In genomic region chr10:75284097-75284485, GRCh38 we compare ENCODE assay signal across 15 cellular contexts. TPM values are rescaled to one million over a fixed set of nuclear protein-coding genes. Genes with fewer than 3 reads are reported as not detected.
DNase-seq lines count a peak whose midpoint lies in the region; ATAC-seq, FAIRE-seq and TF ChIP-seq lines count a peak whose summit lies in the region.
"Had no signal": no experiment of that assay in that cellular context is flagged by ENCODE, and none has a peak within 500 bp of the region (broad histone marks: within the 10 kb centered on the region; RNA-seq: fewer than 3 reads in every experiment).

No MANE protein-coding gene starts in this region.

- H3K9ac ChIP-seq in SK-N-SH: no peak overlapping the region
- H3K9ac ChIP-seq in trophoblast cell (ENCODE audit: low read length): no peak overlapping the region

- no peaks in the 10 kb centered on the region; a peak in 1 of 4 replicates for H3K4me1 ChIP-seq in SK-N-SH (ENCODE audit: control insufficient read depth in 1 of 2, insufficient read depth in 2 of 2, low read depth in 1 of 2, low read length in 1 of 2)
- H3K4me1 ChIP-seq in esophagus muscularis mucosa: peaks cover 15 to 31% (median 18%) of the 10 kb centered on the region in 4 donors
- peaks cover 8 to 9% of the 10 kb centered on the region in 2 experiments for H3K4me1 ChIP-seq in trophoblast cell (ENCODE audit: control insufficient read depth in 1 of 2, insufficient read depth in 2 of 2, low read length in 2 of 2)

- H3K4ac ChIP-seq in trophoblast cell (ENCODE audit: low read depth, low read length): no peak overlapping the region

- no peaks in the 10 kb centered on the region for H3K9me3 ChIP-seq in SK-N-SH
- no peaks in the 10 kb centered on the region for H3K9me3 ChIP-seq in esophagus muscularis mucosa
- peaks cover 3% of the 10 kb centered on the region for H3K9me3 ChIP-seq in trophoblast cell (ENCODE audit: insufficient read depth, low read depth, low read length)
- H3K9me3 ChIP-seq: Peyer's patch, thyroid gland had no signal

- H3K4me3 ChIP-seq in SK-N-SH (ENCODE audit: low read depth in 2 of 2, low read length in 1 of 2): no peak overlapping the region
- H3K4me3 ChIP-seq in esophagus muscularis mucosa: no peak overlapping the region
- H3K4me3 ChIP-seq in trophoblast cell (ENCODE audit: low read depth, low read length): no peak overlapping the region
- H3K4me3 ChIP-seq: Peyer's patch, thyroid gland had no signal

- no peak overlapping the region for H4K91ac ChIP-seq in trophoblast cell (ENCODE audit: low read depth, low read length)

- intact Hi-C loops in esophagus muscularis mucosa (cut with DNase I): no loop called here

- H3K4me2 ChIP-seq in SK-N-SH: no peak overlapping the region
- no peak overlapping the region for H3K4me2 ChIP-seq in trophoblast cell (ENCODE audit: low read length)

- TF ChIP-seq CTCF in SK-N-SH (IDR thresholded peaks at IDR 0.05) (no peak), esophagus muscularis mucosa (IDR thresholded peaks at IDR 0.05) (no peak), mesothelial cell of epicardium (IDR thresholded peaks at IDR 0.05; ENCODE audit: unreplicated experiment) (no peak), type B pancreatic cell (conservative IDR thresholded peaks at IDR 0.05) (no peak)

- H2AFZ ChIP-seq in SK-N-SH (ENCODE audit: low read depth) (no peak overlapping the region), trophoblast cell (ENCODE audit: insufficient read depth, low read length, poor library complexity) (no peak overlapping the region)

- H3K27ac Mint-ChIP-seq in mesothelial cell of epicardium: peak overlapping the region; percentile 92
- H3K27ac Mint-ChIP-seq in type B pancreatic cell: peak overlapping the region; percentile 98
- H3K27ac Mint-ChIP-seq: activated CD4-positive, alpha-beta T cell treated with anti-CD3 and anti-CD28 coated beads, Interleukin-2, amount 10 ng/mL, durations not matched to agents 7 days and 5 days had no signal

- no peak overlapping the region for H4K8ac ChIP-seq in trophoblast cell (ENCODE audit: low read depth, low read length)

- no peak overlapping the region for H4K12ac ChIP-seq in trophoblast cell (ENCODE audit: low read depth, low read length)

- WGBS in SK-N-SH (ENCODE audit: low lambda C conversion rate): 59% methylated on average over 5 of the region's 5 CpGs
- 57% methylated on average over 5 of the region's 5 CpGs for WGBS in esophagus muscularis mucosa
- WGBS in trophoblast cell (ENCODE audit: extremely low coverage, insufficient coverage, insufficient read length): no CpG with 5 or more reads among the region's 5 CpGs

- H3K18ac ChIP-seq in trophoblast cell (ENCODE audit: low read length): no peak overlapping the region

- POLR2A ChIA-PET in SK-N-SH (lab: Yijun Ruan, JAX): no interaction called here

- H2BK120ac ChIP-seq in trophoblast cell (ENCODE audit: insufficient read depth, low read length, poor library complexity): no peak overlapping the region

- H3K4me3 Mint-ChIP-seq in mesothelial cell of epicardium (no peak overlapping the region), type B pancreatic cell (peak overlapping the region; percentile 80)
- H3K4me3 Mint-ChIP-seq: activated CD4-positive, alpha-beta T cell treated with anti-CD3 and anti-CD28 coated beads, Interleukin-2, amount 10 ng/mL, durations not matched to agents 7 days and 5 days had no signal

- TF ChIP-seq EP300 in SK-N-SH (IDR thresholded peaks at IDR 0.05; ENCODE audit: borderline replicate concordance in 1 of 2, low read depth in 1 of 2, low read length in 1 of 2): no peak
- TF ChIP-seq EP300 in esophagus muscularis mucosa (IDR thresholded peaks at IDR 0.05): no peak

- no peak for DNase-seq in SK-N-SH
- peak; percentile 50 for DNase-seq in esophagus muscularis mucosa (ENCODE audit: extremely low spot score)
- no peak for DNase-seq in mesothelial cell of epicardium (ENCODE audit: low spot score in 2 of 2, unreplicated experiment in 2 of 2)
- peak; percentile 65 for DNase-seq in type B pancreatic cell (ENCODE audit: extremely low spot score, unreplicated experiment)
- DNase-seq in GM12891 (ENCODE audit: insufficient read length, low spot score): no peak
- no peak for DNase-seq in trophoblast cell
- DNase-seq: activated CD4-positive, alpha-beta T cell treated with anti-CD3 and anti-CD28 coated beads, Interleukin-2, amount 10 ng/mL, durations not matched to agents 7 days and 5 days; activated naive CD4-positive, alpha-beta T cell treated with Interleukin-2 at 50 U/mL for 16 hours; GF-D8 had no signal

- peaks cover 16% of the 10 kb centered on the region for H3K27me3 Mint-ChIP-seq in mesothelial cell of epicardium (ENCODE audit: low read depth)
- H3K27me3 Mint-ChIP-seq in type B pancreatic cell: peaks cover 15% of the 10 kb centered on the region

- H2AK5ac ChIP-seq in trophoblast cell (ENCODE audit: low read length): no peak overlapping the region

- ATAC-seq in SK-N-SH treated with all-trans-retinoic acid at 6 μM for 48 hours (peak; percentile 35), GM18868 (IDR thresholded peaks at IDR 0.05; ENCODE audit: unreplicated experiment) (no peak)

- no peak overlapping the region for H3K14ac ChIP-seq in trophoblast cell (ENCODE audit: low read length)

- H3K27ac ChIP-seq in SK-N-SH (ENCODE audit: low read depth in 2 of 2, low read length in 1 of 2) (no peak overlapping the region), esophagus muscularis mucosa (replicated peaks in 1 of 4) (peak overlapping the region; percentile 44 to 72 (median 68)), trophoblast cell (ENCODE audit: low read depth, low read length) (no peak overlapping the region)
- H3K27ac ChIP-seq: 22Rv1, Peyer's patch, thyroid gland had no signal

- H3K9me3 Mint-ChIP-seq in mesothelial cell of epicardium: peaks cover 6% of the 10 kb centered on the region
- peaks cover 21% of the 10 kb centered on the region for H3K9me3 Mint-ChIP-seq in type B pancreatic cell
- H3K9me3 Mint-ChIP-seq: activated CD4-positive, alpha-beta T cell treated with anti-CD3 and anti-CD28 coated beads, Interleukin-2, amount 10 ng/mL, durations not matched to agents 7 days and 5 days had no signal

- no peaks in the 10 kb centered on the region for H4K20me1 ChIP-seq in SK-N-SH (ENCODE audit: insufficient read depth)

- H3K36me3 Mint-ChIP-seq in mesothelial cell of epicardium (no peaks in the 10 kb centered on the region), type B pancreatic cell (peaks cover 4% of the 10 kb centered on the region)

- H3K27me3 ChIP-seq in SK-N-SH (ENCODE audit: insufficient read depth) (peaks cover 11% of the 10 kb centered on the region; the same call in 1 of the 2 replicates), esophagus muscularis mucosa (no peaks in the 10 kb centered on the region), trophoblast cell (ENCODE audit: insufficient read depth, low read length) (no peaks in the 10 kb centered on the region)
- H3K27me3 ChIP-seq: Peyer's patch, thyroid gland had no signal

- H2BK5ac ChIP-seq in trophoblast cell (ENCODE audit: low read depth, low read length, poor library complexity): no peak overlapping the region

- no peak for TF ChIP-seq POLR2A in esophagus muscularis mucosa (IDR thresholded peaks at IDR 0.05; ENCODE audit: low read depth)
- TF ChIP-seq POLR2A in GM12891 (IDR thresholded peaks at IDR 0.05; ENCODE audit: low read depth, low read length): no peak

- H3F3A ChIP-seq in SK-N-SH (replicated peaks; ENCODE audit: insufficient read depth): no peaks in the 10 kb centered on the region

- H3K79me1 ChIP-seq in trophoblast cell (ENCODE audit: low read length): no peaks in the 10 kb centered on the region

- H3K4me1 Mint-ChIP-seq in mesothelial cell of epicardium (peaks cover 59% of the 10 kb centered on the region), type B pancreatic cell (ENCODE audit: unreplicated experiment) (peaks cover 63% of the 10 kb centered on the region)
- H3K4me1 Mint-ChIP-seq: activated CD4-positive, alpha-beta T cell treated with anti-CD3 and anti-CD28 coated beads, Interleukin-2, amount 10 ng/mL, durations not matched to agents 7 days and 5 days had no signal

- H3K9me2 ChIP-seq in SK-N-SH: no peaks in the 10 kb centered on the region

- H3K79me2 ChIP-seq in SK-N-SH (ENCODE audit: insufficient read depth): no peaks in the 10 kb centered on the region
- H3K79me2 ChIP-seq in trophoblast cell (ENCODE audit: control insufficient read depth, insufficient read depth, low read length, poor library complexity): no peaks in the 10 kb centered on the region

- no peak for FAIRE-seq in GM12891 (lab: Jason Lieb, UNC)
- FAIRE-seq: small intestine had no signal

- CTCF ChIA-PET in SK-N-SH (lab: Yijun Ruan, JAX): interaction anchor here (1.0 to 1.1 kb wide), 2 partner anchors 22 to 74 kb away, joined by 3 to 4 read pairs; partner anchors contain the start of gene VDAC2

- H3K36me3 ChIP-seq in SK-N-SH (replicated peaks in 1 of 2; ENCODE audit: control insufficient read depth in 1 of 2, insufficient read depth in 2 of 2, low read length in 1 of 2) (no peaks in the 10 kb centered on the region), esophagus muscularis mucosa (no peaks in the 10 kb centered on the region), trophoblast cell (ENCODE audit: control insufficient read depth in 1 of 2, insufficient read depth in 2 of 2, low read length in 2 of 2) (no peaks in the 10 kb centered on the region)
- H3K36me3 ChIP-seq: Peyer's patch, thyroid gland had no signal

- no peak for TF ChIP-seq RAD21 in SK-N-SH (IDR thresholded peaks at IDR 0.05; ENCODE audit: low read length)

- H2BK12ac ChIP-seq in trophoblast cell (ENCODE audit: low read length): no peak overlapping the region

- no peak overlapping the region for H3K23ac ChIP-seq in trophoblast cell (ENCODE audit: low read length)

TF ChIP-seq in SK-N-SH treated with all-trans-retinoic acid at 6 μM for 48 hours, 23 proteins besides CTCF, POLR2A, EP300 and RAD21:
- TF ChIP-seq SNAI2 (CRISPR knock-in tag; IDR thresholded peaks at IDR 0.05): no peak
- TF ChIP-seq CSDC2 (CRISPR knock-in tag; IDR thresholded peaks at IDR 0.05): no peak
- TF ChIP-seq ARNTL (CRISPR knock-in tag; IDR thresholded peaks at IDR 0.05; ENCODE audit: borderline replicate concordance, low read depth): no peak

TF ChIP-seq in SK-N-SH, 30 proteins besides CTCF, POLR2A, EP300 and RAD21 (continues in another document):
- no peak for TF ChIP-seq EZH2phosphoT487 (IDR thresholded peaks at IDR 0.05; ENCODE audit: borderline replicate concordance, low read depth)

TF ChIP-seq in GM12891, 5 proteins besides CTCF, POLR2A, EP300 and RAD21:
- no peak for TF ChIP-seq POLR2AphosphoS5 (IDR thresholded peaks at IDR 0.05; ENCODE audit: low read depth, low read length)
- no peak for TF ChIP-seq SPI1 (IDR thresholded peaks at IDR 0.05; ENCODE audit: low read depth, low read length)
- TF ChIP-seq TAF1 (IDR thresholded peaks at IDR 0.05; ENCODE audit: low read depth, low read length): no peak
- no peak for TF ChIP-seq POU2F2 (IDR thresholded peaks at IDR 0.05; ENCODE audit: low read depth, low read length)

RNA-seq across cellular contexts. Expression of gene COMTD1, which starts 48.3 kb away (rescaled TPM):
- polyA plus RNA-seq in SK-N-SH (2012; rRNA removed): 7.6 and 8.0 TPM in 2 replicates
- 2.3 and 5.3 TPM in 2 replicates for polyA plus RNA-seq in SK-N-SH (2012; cell fraction: cytosol; rRNA removed)
- 29.6 and 54.1 TPM in 2 replicates for polyA plus RNA-seq in SK-N-SH (2012; cell fraction: nucleus; rRNA removed)
- total RNA-seq in esophagus muscularis mucosa: 10 to 100 TPM; 23.7 to 44.5 (median 28.1) TPM
- total RNA-seq in mesothelial cell of epicardium: 13.9 to 14.7 TPM (median 13.9 TPM) in 3 replicates
- 40.4 and 62.6 TPM in 2 replicates for total RNA-seq in type B pancreatic cell (ENCODE audit: low replicate concordance)
- polyA plus RNA-seq in GM12891 (2012; ENCODE audit: low read depth, missing spikeins): 18.9 TPM
- 13.7 and 13.9 TPM in 2 replicates for polyA plus RNA-seq in trophoblast cell (2013)

Comparison
In these comparisons a context has a peak if more than half of its experiments do, and no peak if none do; other contexts are left out.
1. DNase-seq: peak in esophagus muscularis mucosa (single experiment) and type B pancreatic cell (single experiment); none in SK-N-SH (single experiment), mesothelial cell of epicardium (0 of 2), GM12891 (single experiment) and trophoblast cell (0 of 2).
2. H3K27ac ChIP-seq: peak in esophagus muscularis mucosa (4 of 4); none in SK-N-SH (0 of 2) and trophoblast cell (single experiment).